Comparison of ENCODE assay signal across 8 cellular contexts in the genomic region with DNA sequence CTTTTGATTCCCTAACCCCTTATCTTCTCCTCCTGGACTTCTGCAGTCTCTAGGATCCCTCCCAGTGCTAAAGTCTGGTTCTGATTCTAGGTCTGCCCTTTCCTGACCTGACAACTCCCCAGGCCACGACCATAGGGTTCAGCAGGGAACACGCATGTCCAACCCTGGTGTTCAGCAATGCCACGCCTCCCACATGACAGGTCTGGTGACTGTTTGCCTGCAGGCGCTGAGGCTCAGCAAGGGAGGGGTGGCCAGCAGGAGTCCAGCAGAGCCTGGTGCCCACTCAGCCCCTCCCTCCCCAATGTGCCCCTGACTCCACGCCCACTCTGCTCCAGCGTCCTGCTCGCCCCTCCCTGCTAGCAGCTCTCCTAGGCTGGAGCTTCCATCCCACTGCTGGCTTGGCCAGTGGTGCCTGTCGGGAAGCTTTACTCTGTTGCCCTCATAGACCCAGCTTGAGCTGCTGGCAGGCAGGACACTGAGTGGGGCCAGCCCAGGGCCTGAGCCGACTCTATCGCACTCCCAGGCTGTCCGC. TPM values are rescaled to one million over a fixed set of nuclear protein-coding genes. Genes with fewer than 3 reads are reported as not detected.
DNase-seq lines count a peak whose midpoint lies in the region; ATAC-seq and TF ChIP-seq lines count a peak whose summit lies in the region.

No MANE protein-coding gene starts in this region.

- no peak overlapping the region for H3K4me3 Mint-ChIP-seq in activated CD4-positive, alpha-beta memory T cell treated with anti-CD3 and anti-CD28 coated beads, Interleukin-2, amount 10 ng/mL, durations not matched to agents 7 days and 5 days

- H3K36me3 ChIP-seq in HEK293 (ENCODE audit: control insufficient read depth in 2 of 2, insufficient read depth in 1 of 2, low read length in 2 of 2) = peaks cover 0 to 15% of the 10 kb centered on the region in 2 experiments; a peak in 1 of 3 replicates
- no peaks in the 10 kb centered on the region for H3K36me3 ChIP-seq in left ventricle myocardium inferior
- no peaks in the 10 kb centered on the region for H3K36me3 ChIP-seq in skeletal muscle tissue (ENCODE audit: control insufficient read depth in 3 of 3, insufficient read depth in 3 of 3, low read length in 3 of 3)

- peak overlapping the region; percentile 97 for H3K27ac Mint-ChIP-seq in activated CD4-positive, alpha-beta memory T cell treated with anti-CD3 and anti-CD28 coated beads, Interleukin-2, amount 10 ng/mL, durations not matched to agents 7 days and 5 days

- H3K27me3 ChIP-seq in left ventricle myocardium inferior (ENCODE audit: low read depth) (no peaks in the 10 kb centered on the region), skeletal muscle tissue (ENCODE audit: control insufficient read depth in 3 of 3, insufficient read depth in 3 of 3, low read length in 3 of 3) (no peaks in the 10 kb centered on the region)

- peaks cover 43% of the 10 kb centered on the region for H3K4me1 Mint-ChIP-seq in activated CD4-positive, alpha-beta memory T cell treated with anti-CD3 and anti-CD28 coated beads, Interleukin-2, amount 10 ng/mL, durations not matched to agents 7 days and 5 days

- TF ChIP-seq CTCF in HEK293 (tag by site-specific recombination; IDR thresholded peaks at IDR 0.05) = no peak
- no peak for TF ChIP-seq CTCF in left ventricle myocardium inferior (IDR thresholded peaks at IDR 0.05; ENCODE audit: borderline replicate concordance)

- intact Hi-C loops in left ventricle myocardium inferior (cut with micrococcal nuclease) = no loop called here

- H3K27ac ChIP-seq in HEK293 (ENCODE audit: extremely low read depth, low read depth, low read length) (no peak overlapping the region), left ventricle myocardium inferior (replicated peaks) (peak overlapping the region; percentile 75), skeletal muscle tissue (ENCODE audit: low read depth, low read length) (peak overlapping the region; percentile 82)

- POLR2A ChIA-PET in HEK293 (lab: Yijun Ruan, JAX) = interaction anchor here (0.7 to 1.4 kb wide), 3 partner anchors 15 to 37 kb away, joined by 3 read pairs; partner anchors contain the start of gene SLC9A1
- POLR2A ChIA-PET in activated CD4-positive, alpha-beta memory T cell treated with anti-CD3 and anti-CD28 coated beads, Interleukin-2, amount 10 ng/mL, durations not matched to agents 7 days and 5 days (lab: Charles Lee) = interaction anchor here (0.8 to 11.3 kb wide), 7 partner anchors 9 to 635 kb away, joined by 3 to 205 read pairs (median 5); partner anchors contain the start of genes SLC9A1, STX12 and WDTC1

- H3K9me3 Mint-ChIP-seq in activated CD4-positive, alpha-beta memory T cell treated with anti-CD3 and anti-CD28 coated beads, Interleukin-2, amount 10 ng/mL, durations not matched to agents 7 days and 5 days = no peaks in the 10 kb centered on the region

- H3K4me3 ChIP-seq in HEK293 (ENCODE audit: low read depth, low read length) (no peak overlapping the region), left ventricle myocardium inferior (no peak overlapping the region), skeletal muscle tissue (ENCODE audit: low read length in 3 of 3) (peak overlapping the region in 1 of 3 donors; percentile 41)

- H3K9me3 ChIP-seq in HEK293 (ENCODE audit: control insufficient read depth, insufficient read depth, low read depth, low read length) = no peaks in the 10 kb centered on the region
- H3K9me3 ChIP-seq in left ventricle myocardium inferior (replicated peaks) = no peaks in the 10 kb centered on the region
- no peaks in the 10 kb centered on the region for H3K9me3 ChIP-seq in skeletal muscle tissue (ENCODE audit: control insufficient read depth in 3 of 3, low read length in 3 of 3)

- no peak for DNase-seq in activated CD4-positive, alpha-beta memory T cell treated with anti-CD3 and anti-CD28 coated beads, Interleukin-2, amount 10 ng/mL, durations not matched to agents 7 days and 5 days
- DNase-seq in left ventricle myocardium inferior (peak; percentile 42), cerebellar nuclear complex (lab: John Stamatoyannopoulos, UW) (no peak), NCI-H187 (lab: John Stamatoyannopoulos, UW) (no peak), NCI-H187 treated with DMSO at 0.1 percent for 48 hours (lab: John Stamatoyannopoulos, UW) (no peak)

- no peak for ATAC-seq in HG02981 (IDR thresholded peaks at IDR 0.05; ENCODE audit: unreplicated experiment)

- H3K4me1 ChIP-seq in HEK293 (ENCODE audit: control insufficient read depth, insufficient read depth, low read length) = peaks cover 10% of the 10 kb centered on the region
- H3K4me1 ChIP-seq in left ventricle myocardium inferior = peaks cover 97% of the 10 kb centered on the region
- H3K4me1 ChIP-seq in skeletal muscle tissue (ENCODE audit: control insufficient read depth in 3 of 3, insufficient read depth in 3 of 3, low read length in 3 of 3) = peaks cover 77 to 90% (median 85%) of the 10 kb centered on the region in 3 donors

- peak overlapping the region; percentile 16 to 73 (median 27) for H3K9ac ChIP-seq in skeletal muscle tissue (ENCODE audit: low read depth in 1 of 3, low read length in 3 of 3)

- peaks cover 8% of the 10 kb centered on the region for H3K36me3 Mint-ChIP-seq in activated CD4-positive, alpha-beta memory T cell treated with anti-CD3 and anti-CD28 coated beads, Interleukin-2, amount 10 ng/mL, durations not matched to agents 7 days and 5 days (ENCODE audit: low read depth)

- CTCF ChIA-PET in HEK293 (lab: Yijun Ruan, JAX) = interaction anchor here (1.3 kb wide), 1 partner anchor 17 kb away, joined by 3 read pairs; the partner anchor contains the start of gene SLC9A1
- CTCF ChIA-PET in activated CD4-positive, alpha-beta memory T cell treated with anti-CD3 and anti-CD28 coated beads, Interleukin-2, amount 10 ng/mL, durations not matched to agents 7 days and 5 days (lab: Charles Lee) = interaction anchor here (0.8 to 4.8 kb wide), 4 partner anchors 15 to 59 kb away, joined by 3 to 33 read pairs (median 12); partner anchors contain the start of gene SLC9A1

- H3K27me3 Mint-ChIP-seq in activated CD4-positive, alpha-beta memory T cell treated with anti-CD3 and anti-CD28 coated beads, Interleukin-2, amount 10 ng/mL, durations not matched to agents 7 days and 5 days = no peaks in the 10 kb centered on the region

TF ChIP-seq in HEK293, 187 proteins besides CTCF, POLR2A, EP300 and RAD21 (continues in another document):
- no peak for TF ChIP-seq ZNF776 (tag by site-specific recombination; IDR thresholded peaks at IDR 0.05; ENCODE audit: borderline replicate concordance)
- peak; percentile 59 for TF ChIP-seq ZFHX2 (tag by site-specific recombination; conservative IDR thresholded peaks at IDR 0.05)
- no peak for TF ChIP-seq ZNF133 (tag by site-specific recombination; IDR thresholded peaks at IDR 0.05)
- TF ChIP-seq, protein P1, sequence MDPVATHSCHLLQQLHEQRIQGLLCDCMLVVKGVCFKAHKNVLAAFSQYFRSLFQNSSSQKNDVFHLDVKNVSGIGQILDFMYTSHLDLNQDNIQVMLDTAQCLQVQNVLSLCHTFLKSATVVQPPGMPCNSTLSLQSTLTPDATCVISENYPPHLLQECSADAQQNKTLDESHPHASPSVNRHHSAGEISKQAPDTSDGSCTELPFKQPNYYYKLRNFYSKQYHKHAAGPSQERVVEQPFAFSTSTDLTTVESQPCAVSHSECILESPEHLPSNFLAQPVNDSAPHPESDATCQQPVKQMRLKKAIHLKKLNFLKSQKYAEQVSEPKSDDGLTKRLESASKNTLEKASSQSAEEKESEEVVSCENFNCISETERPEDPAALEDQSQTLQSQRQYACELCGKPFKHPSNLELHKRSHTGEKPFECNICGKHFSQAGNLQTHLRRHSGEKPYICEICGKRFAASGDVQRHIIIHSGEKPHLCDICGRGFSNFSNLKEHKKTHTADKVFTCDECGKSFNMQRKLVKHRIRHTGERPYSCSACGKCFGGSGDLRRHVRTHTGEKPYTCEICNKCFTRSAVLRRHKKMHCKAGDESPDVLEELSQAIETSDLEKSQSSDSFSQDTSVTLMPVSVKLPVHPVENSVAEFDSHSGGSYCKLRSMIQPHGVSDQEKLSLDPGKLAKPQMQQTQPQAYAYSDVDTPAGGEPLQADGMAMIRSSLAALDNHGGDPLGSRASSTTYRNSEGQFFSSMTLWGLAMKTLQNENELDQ (tag by site-specific recombination; IDR thresholded peaks at IDR 0.05; ENCODE audit: low read depth) = no peak
- no peak for TF ChIP-seq ZNF645 (tag by site-specific recombination; IDR thresholded peaks at IDR 0.05)
- no peak for TF ChIP-seq HOXD13 (CRISPR knock-in tag; IDR thresholded peaks at IDR 0.05; ENCODE audit: borderline replicate concordance)
- peak; percentile 32; the same call in 1 of the 2 replicates for TF ChIP-seq ZIC2 (tag by site-specific recombination; IDR thresholded peaks at IDR 0.05)
- TF ChIP-seq ZNF560 (tag by site-specific recombination; IDR thresholded peaks at IDR 0.05; ENCODE audit: borderline replicate concordance) = no peak
- TF ChIP-seq ZFP69B (tag by site-specific recombination; IDR thresholded peaks at IDR 0.05) = no peak
- no peak for TF ChIP-seq ZNF23 (tag by site-specific recombination; IDR thresholded peaks at IDR 0.05; ENCODE audit: borderline replicate concordance)
- no peak for TF ChIP-seq ZNF692 (tag by site-specific recombination; IDR thresholded peaks at IDR 0.05)
- no peak for TF ChIP-seq ZNF473 (tag by site-specific recombination; IDR thresholded peaks at IDR 0.05)

RNA-seq across cellular contexts. Expression of gene SLC9A1, which starts 17.3 kb away (rescaled TPM):
- 10 to 100 TPM; 26.6 to 27.5 TPM for total RNA-seq in activated CD4-positive, alpha-beta memory T cell treated with anti-CD3 and anti-CD28 coated beads, Interleukin-2, amount 10 ng/mL, durations not matched to agents 7 days and 5 days
- total RNA-seq in left ventricle myocardium inferior (19.5 TPM), skeletal muscle tissue (1.6 TPM)
